In genomic region chr22:23280356-23281052, GRCh38 we compare ENCODE assay signal across 18 cellular contexts.
A peak's percentile ranks its signal among the peaks of the same experiment; 100 is the strongest.
DNase-seq lines count a peak whose midpoint lies in the region; ATAC-seq and TF ChIP-seq lines count a peak whose summit lies in the region.
"Had no signal": no experiment of that assay in that cellular context is flagged by ENCODE, and none has a peak within 500 bp of the region (broad histone marks: within the 10 kb centered on the region; RNA-seq: fewer than 3 reads in every experiment).

No MANE protein-coding gene starts in this region.

- no peak overlapping the region for H3K4me2 ChIP-seq in Karpas-422 (ENCODE audit: low read depth, low read length, poor library complexity, severe bottlenecking)

- DNase-seq in Karpas-422 (no peak), immature natural killer cell (no peak), testis (no peak), posterior cingulate gyrus (no peak), aorta (no peak), NCI-H1436 treated with DMSO at 0.1 percent for 48 hours (lab: John Stamatoyannopoulos, UW) (no peak)
- no peak for DNase-seq in activated T-helper 1 cell treated with anti-CD3 and anti-CD28 coated beads, Interleukin-12 subunit alpha, Interleukin-12 subunit beta, Interleukin-2, Interleukin-4 antibody, amounts not matched to agents 30 ng/mL and 10 ng/mL and 1 ng/mL, durations not matched to agents 14 hours and 24 hours and 36 hours (ENCODE audit: low spot score)
- DNase-seq: activated CD4-positive, alpha-beta T cell treated with anti-CD3 and anti-CD28 coated beads, Interleukin-2, amount 10 ng/mL, durations not matched to agents 24 days and 14 days; activated gamma-delta T cell; central memory CD4-positive, alpha-beta T cell; erythroblast; hippocampal formation; NCI-H2029; NCI-H774; RPMI8226; stimulated activated CD8-positive, alpha-beta memory T cell treated with anti-CD3 and anti-CD28 coated beads, Interleukin-4, amount 100 ng/mL, for 48 hours had no signal

- no peaks in the 10 kb centered on the region for H3K27me3 ChIP-seq in Karpas-422 (ENCODE audit: low read length)
- H3K27me3 ChIP-seq in testis, result no peaks in the 10 kb centered on the region
- no peaks in the 10 kb centered on the region for H3K27me3 ChIP-seq in aorta (ENCODE audit: control insufficient read depth in 1 of 2, insufficient read depth in 2 of 2, low read length in 1 of 2)

- H3K9me3 Mint-ChIP-seq in activated T-helper 1 cell treated with anti-CD3 and anti-CD28 coated beads, Interleukin-12 subunit alpha, Interleukin-12 subunit beta, Interleukin-2, Interleukin-4 antibody, amounts not matched to agents 30 ng/mL and 10 ng/mL and 1 ng/mL, durations not matched to agents 14 hours and 24 hours and 36 hours, result no peaks in the 10 kb centered on the region
- no peaks in the 10 kb centered on the region for H3K9me3 Mint-ChIP-seq in immature natural killer cell
- H3K9me3 Mint-ChIP-seq: activated CD4-positive, alpha-beta T cell treated with anti-CD3 and anti-CD28 coated beads, Interleukin-2, amount 10 ng/mL, durations not matched to agents 24 days and 14 days had no signal

- H3K27ac ChIP-seq in Karpas-422 (ENCODE audit: low read length) (peak overlapping the region; percentile 85), testis (peak overlapping the region; percentile 29 to 56), aorta (ENCODE audit: low read depth in 1 of 2, low read length in 2 of 2) (peak overlapping the region in 1 of 2 donors; percentile 85)
- H3K27ac ChIP-seq: parathyroid adenoma had no signal

- no peaks in the 10 kb centered on the region for H3K9me2 ChIP-seq in Karpas-422 (replicated peaks; ENCODE audit: insufficient read depth, low read length)

- ATAC-seq in aorta (ENCODE audit: low FRiP score), result no peak

- H3K4me3 ChIP-seq in Karpas-422 (ENCODE audit: low read length), result no peak overlapping the region
- H3K4me3 ChIP-seq in testis, result no peak overlapping the region
- H3K4me3 ChIP-seq in aorta (ENCODE audit: low read length in 2 of 2), result no peak overlapping the region
- H3K4me3 ChIP-seq: lung had no signal

- 92 to 94% methylated on average over 10 to 13 of the region's 13 CpGs for WGBS in testis, 2 donors
- 88 to 91% methylated on average over 13 of the region's 13 CpGs for WGBS in aorta, 2 donors

- peak overlapping the region; percentile 63 for H3K9ac ChIP-seq in Karpas-422 (ENCODE audit: low read length)
- H3K9ac ChIP-seq: parathyroid adenoma had no signal

- intact Hi-C loops in activated T-helper 1 cell treated with anti-CD3 and anti-CD28 coated beads, Interleukin-12 subunit alpha, Interleukin-12 subunit beta, Interleukin-2, Interleukin-4 antibody, amounts not matched to agents 30 ng/mL and 10 ng/mL and 1 ng/mL, durations not matched to agents 14 hours and 24 hours and 36 hours (cut with micrococcal nuclease), result loop anchor here (1.0 to 5.0 kb wide), 4 partner anchors 38 to 323 kb away; no protein-coding TSS in a partner anchor
- intact Hi-C loops in testis (cut with DNase I; ENCODE audit: low total_unique reads) (loop anchor here (2.0 kb wide), 1 partner anchor 102 kb away; no protein-coding TSS in a partner anchor), posterior cingulate gyrus (cut with DNase I) (loop anchor here (1.0 kb wide), 1 partner anchor 102 kb away; no protein-coding TSS in a partner anchor), aorta (cut with DNase I) (loop anchor here in 1 of 2 donors (1.0 to 10.0 kb wide), 2 partner anchors 102 to 244 kb away; no protein-coding TSS in a partner anchor)

- no peak for TF ChIP-seq POLR2A in testis (IDR thresholded peaks at IDR 0.05)

- H4K20me1 ChIP-seq in Karpas-422 (ENCODE audit: insufficient read depth, low read depth, low read length), result no peaks in the 10 kb centered on the region

- no peaks in the 10 kb centered on the region for H3K9me3 ChIP-seq in Karpas-422 (ENCODE audit: low read length)
- no peaks in the 10 kb centered on the region for H3K9me3 ChIP-seq in testis
- H3K9me3 ChIP-seq in aorta (ENCODE audit: control insufficient read depth, low read length), result no peaks in the 10 kb centered on the region

- no peaks in the 10 kb centered on the region for H3K27me3 Mint-ChIP-seq in activated T-helper 1 cell treated with anti-CD3 and anti-CD28 coated beads, Interleukin-12 subunit alpha, Interleukin-12 subunit beta, Interleukin-2, Interleukin-4 antibody, amounts not matched to agents 30 ng/mL and 10 ng/mL and 1 ng/mL, durations not matched to agents 14 hours and 24 hours and 36 hours (ENCODE audit: insufficient read depth)
- peaks cover 3 to 23% (median 19%) of the 10 kb centered on the region in 3 donors for H3K27me3 Mint-ChIP-seq in immature natural killer cell (ENCODE audit: low read depth in 3 of 3)
- H3K27me3 Mint-ChIP-seq: activated CD4-positive, alpha-beta T cell treated with anti-CD3 and anti-CD28 coated beads, Interleukin-2, amount 10 ng/mL, durations not matched to agents 24 days and 14 days had no signal

- no peak overlapping the region for H2AFZ ChIP-seq in Karpas-422 (ENCODE audit: low read length)
- H2AFZ ChIP-seq: parathyroid adenoma had no signal

- H3K36me3 ChIP-seq in Karpas-422 (ENCODE audit: insufficient read depth, low read length) (no peaks in the 10 kb centered on the region), testis (ENCODE audit: low read depth, missing control alignments) (no peaks in the 10 kb centered on the region), aorta (ENCODE audit: control insufficient read depth in 1 of 2, insufficient read depth in 2 of 2, low read length in 1 of 2) (no peaks in the 10 kb centered on the region)

- peaks cover 31% of the 10 kb centered on the region for H3K4me1 Mint-ChIP-seq in activated T-helper 1 cell treated with anti-CD3 and anti-CD28 coated beads, Interleukin-12 subunit alpha, Interleukin-12 subunit beta, Interleukin-2, Interleukin-4 antibody, amounts not matched to agents 30 ng/mL and 10 ng/mL and 1 ng/mL, durations not matched to agents 14 hours and 24 hours and 36 hours (ENCODE audit: low read depth)
- H3K4me1 Mint-ChIP-seq in immature natural killer cell, result peaks cover 50 to 56% of the 10 kb centered on the region in 2 donors

- H3K4me3 Mint-ChIP-seq in activated T-helper 1 cell treated with anti-CD3 and anti-CD28 coated beads, Interleukin-12 subunit alpha, Interleukin-12 subunit beta, Interleukin-2, Interleukin-4 antibody, amounts not matched to agents 30 ng/mL and 10 ng/mL and 1 ng/mL, durations not matched to agents 14 hours and 24 hours and 36 hours, result no peak overlapping the region
- peak overlapping the region in 3 of 5 donors; percentile 27 to 41 (median 29) for H3K4me3 Mint-ChIP-seq in immature natural killer cell
- H3K4me3 Mint-ChIP-seq: activated CD4-positive, alpha-beta T cell treated with anti-CD3 and anti-CD28 coated beads, Interleukin-2, amount 10 ng/mL, durations not matched to agents 24 days and 14 days had no signal

- no peak for TF ChIP-seq CTCF in testis (IDR thresholded peaks at IDR 0.05)

- H3K36me3 Mint-ChIP-seq in activated T-helper 1 cell treated with anti-CD3 and anti-CD28 coated beads, Interleukin-12 subunit alpha, Interleukin-12 subunit beta, Interleukin-2, Interleukin-4 antibody, amounts not matched to agents 30 ng/mL and 10 ng/mL and 1 ng/mL, durations not matched to agents 14 hours and 24 hours and 36 hours (ENCODE audit: low read depth), result peaks cover 2% of the 10 kb centered on the region
- H3K36me3 Mint-ChIP-seq in immature natural killer cell, result peaks cover 0 to 6% (median 0%) of the 10 kb centered on the region in 3 donors

- H3K79me2 ChIP-seq in Karpas-422 (ENCODE audit: low read length), result no peaks in the 10 kb centered on the region
- H3K79me2 ChIP-seq: parathyroid adenoma had no signal

- peak overlapping the region; percentile 48 for H3K27ac Mint-ChIP-seq in activated T-helper 1 cell treated with anti-CD3 and anti-CD28 coated beads, Interleukin-12 subunit alpha, Interleukin-12 subunit beta, Interleukin-2, Interleukin-4 antibody, amounts not matched to agents 30 ng/mL and 10 ng/mL and 1 ng/mL, durations not matched to agents 14 hours and 24 hours and 36 hours
- H3K27ac Mint-ChIP-seq in immature natural killer cell, result peak overlapping the region; percentile 94 to 99 (median 98)

- H3K4me1 ChIP-seq in Karpas-422 (ENCODE audit: low read length), result peaks cover 60% of the 10 kb centered on the region
- H3K4me1 ChIP-seq in testis, result peaks cover 42% of the 10 kb centered on the region
- no peaks in the 10 kb centered on the region for H3K4me1 ChIP-seq in aorta (ENCODE audit: control insufficient read depth in 1 of 2, insufficient read depth in 2 of 2, low read length in 2 of 2)
- H3K4me1 ChIP-seq: parathyroid adenoma had no signal
